ENCODE assay signal across 11 cellular contexts in the genomic region with DNA sequence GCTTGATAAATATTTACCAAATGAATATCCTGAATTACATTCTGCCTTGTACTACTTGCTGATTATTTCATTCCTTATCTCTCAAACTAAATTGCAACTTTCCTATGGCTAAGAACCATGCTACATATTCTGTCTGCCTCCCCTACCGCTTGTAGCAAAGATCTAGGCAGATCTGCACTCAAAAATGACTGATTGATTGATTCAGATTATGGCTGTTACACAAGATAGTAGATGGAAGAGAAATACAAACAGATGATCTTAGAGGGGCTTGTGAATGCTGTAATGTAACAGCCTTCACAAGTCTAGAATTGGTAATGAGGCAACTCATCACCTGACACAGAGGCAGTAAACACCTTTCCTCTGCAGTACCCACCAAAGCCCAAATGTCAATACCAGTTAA.
"Had no signal": no experiment of that assay in that cellular context is flagged by ENCODE, and none has a peak within 500 bp of the region (broad histone marks: within the 10 kb centered on the region; RNA-seq: fewer than 3 reads in every experiment).

No MANE protein-coding gene starts in this region.

- H3K27me3 ChIP-seq: adrenal gland, ascending aorta, body of pancreas, brain microvascular endothelial cell, breast epithelium, cardiac muscle cell had no signal

- H3K9me3 ChIP-seq: adrenal gland, ascending aorta, body of pancreas had no signal

- H3K27ac ChIP-seq: adrenal gland, ascending aorta, body of pancreas, brain microvascular endothelial cell, breast epithelium, cardiac muscle cell had no signal

- H3K4me3 ChIP-seq: adrenal gland, ascending aorta, body of pancreas, breast epithelium, cardiac muscle cell had no signal

- ATAC-seq: activated naive CD4-positive, alpha-beta T cell treated with anti-CD3 and anti-CD28 coated beads, Interleukin-2, amount 50 U/mL, for 72 hours; activated naive CD8-positive, alpha-beta T cell treated with anti-CD3 and anti-CD28 coated beads, Interleukin-2, amount 50 U/mL, for 24 hours; activated T-cell treated with anti-CD3 and anti-CD28 coated beads, Interleukin-2, amount 50 U/mL, for 4 hours; activated T-cell treated with anti-CD3 and anti-CD28 coated beads, Interleukin-2, amount 50 U/mL, for 72 hours; activated T-helper 17 cell treated with anti-CD3 and anti-CD28 coated beads, Interleukin-2, amount 50 U/mL, for 72 hours; body of pancreas had no signal

- H3K36me3 ChIP-seq: adrenal gland, ascending aorta, brain microvascular endothelial cell, breast epithelium, cardiac muscle cell had no signal
